Comparison of ENCODE assay signal across 1 cellular context in the genomic region with DNA sequence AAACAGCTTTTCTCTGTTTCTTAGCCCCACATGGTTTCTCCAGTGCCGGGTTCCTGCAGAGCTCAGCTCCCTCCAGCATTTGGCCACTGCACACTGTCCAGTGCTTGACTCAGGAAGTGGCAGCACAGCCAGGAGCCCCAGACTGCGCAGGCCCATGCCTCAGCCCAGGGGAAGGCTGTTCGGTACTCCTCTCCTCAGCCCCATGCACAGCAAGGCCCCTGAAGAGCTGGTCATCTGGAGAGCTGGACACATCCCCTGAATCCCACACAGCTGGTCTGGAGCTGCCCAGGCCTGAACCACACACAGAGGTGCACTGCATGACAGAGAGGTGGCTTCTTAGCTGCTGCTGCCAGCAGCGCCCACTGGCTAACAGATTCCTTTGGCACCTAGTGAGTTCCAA.
TF ChIP-seq lines count a peak whose summit lies in the region.

No MANE protein-coding gene starts in this region.

TF ChIP-seq in K562, 482 proteins besides CTCF, POLR2A, EP300 and RAD21:
- peak in 1 of 2 experiments; percentile 31; a peak in 2 of 4 replicates for TF ChIP-seq NRF1 (conservative IDR thresholded peaks at IDR 0.05 in 1 of 2, IDR thresholded peaks at IDR 0.05 in 1 of 2)
- no peak for TF ChIP-seq KAT8 (IDR thresholded peaks at IDR 0.05; ENCODE audit: low read depth)
- no peak for TF ChIP-seq POLR2G (IDR thresholded peaks at IDR 0.05; ENCODE audit: low read depth, low read length)
